ENCODE assay signal across 8 cellular contexts in genomic region chr5:138336952-138337684, GRCh38. TPM values are rescaled to one million over a fixed set of nuclear protein-coding genes. Genes with fewer than 3 reads are reported as not detected.
DNase-seq lines count a peak whose midpoint lies in the region; ATAC-seq and TF ChIP-seq lines count a peak whose summit lies in the region.

No MANE protein-coding gene starts in this region.

- intact Hi-C loops in A673 (cut with micrococcal nuclease; ENCODE audit: unreplicated experiment) = no loop called here

- no peak overlapping the region for H2BK120ac ChIP-seq in neuronal stem cell (ENCODE audit: low read depth, low read length)

- no peak overlapping the region for H3K4ac ChIP-seq in neuronal stem cell (ENCODE audit: low read length)

- H3K27me3 ChIP-seq in A673 (replicated peaks; ENCODE audit: insufficient read depth, low read depth, low read length, poor library complexity) (no peaks in the 10 kb centered on the region), neuronal stem cell (ENCODE audit: control insufficient read depth in 3 of 3, insufficient read depth in 3 of 3, low read depth in 1 of 3, low read length in 3 of 3) (no peaks in the 10 kb centered on the region)

- H3K4me3 ChIP-seq in A673 (ENCODE audit: low read depth, low read length, poor library complexity, severe bottlenecking) (peak overlapping the region; percentile 76), GM12864 (ENCODE audit: low read depth, low read length) (peak overlapping the region; percentile 73), neuronal stem cell (ENCODE audit: low read length in 2 of 2) (peak overlapping the region; percentile 76 to 87)

- H3K4me1 ChIP-seq in A673 (ENCODE audit: insufficient read depth, low read length, poor library complexity, severe bottlenecking) (peaks cover 6% of the 10 kb centered on the region), neuronal stem cell (ENCODE audit: control insufficient read depth in 2 of 2, insufficient read depth in 1 of 2, low read depth in 1 of 2, low read length in 2 of 2) (peaks cover 2 to 11% of the 10 kb centered on the region in 2 donors)

- H3K9me3 ChIP-seq in A673 (ENCODE audit: low read depth, low read length, poor library complexity, severe bottlenecking) (no peaks in the 10 kb centered on the region), neuronal stem cell (replicated peaks in 1 of 2; ENCODE audit: control insufficient read depth in 2 of 2, insufficient read depth in 1 of 2, low read depth in 1 of 2, low read length in 2 of 2) (no peaks in the 10 kb centered on the region)

- H3K14ac ChIP-seq in neuronal stem cell (ENCODE audit: low read length) = no peak overlapping the region

- peaks cover 6% of the 10 kb centered on the region for H3K36me3 Mint-ChIP-seq in activated naive CD4-positive, alpha-beta T cell treated with anti-CD3 and anti-CD28 coated beads, Interleukin-2, amount 50 U/mL, for 24 hours

- peak overlapping the region; percentile 94 for H2AFZ ChIP-seq in neuronal stem cell (ENCODE audit: low read length)

- H3K23ac ChIP-seq in neuronal stem cell (ENCODE audit: low read depth, low read length, poor library complexity) = peak overlapping the region; percentile 99

- peak overlapping the region; percentile 86 for H3K4me3 Mint-ChIP-seq in activated naive CD4-positive, alpha-beta T cell treated with anti-CD3 and anti-CD28 coated beads, Interleukin-2, amount 50 U/mL, for 24 hours

- peak overlapping the region; percentile 97 for H3K9ac ChIP-seq in neuronal stem cell (ENCODE audit: low read depth, low read length, poor library complexity)

- TF ChIP-seq CTCF in A673 (conservative IDR thresholded peaks at IDR 0.05; ENCODE audit: low read depth, low read length) (no peak), GM12864 (IDR thresholded peaks at IDR 0.05; ENCODE audit: low read depth, low read length, missing control alignments) (no peak)

- H2AK5ac ChIP-seq in neuronal stem cell (ENCODE audit: low read depth, low read length) = no peak overlapping the region

- H3K18ac ChIP-seq in neuronal stem cell (ENCODE audit: low read length) = peak overlapping the region; percentile 99

- CTCF ChIA-PET in A673 (lab: Charles Lee) = interaction anchor here (1.4 kb wide), 1 partner anchor 15 kb away, joined by 8 read pairs; the partner anchor contains the start of gene KDM3B

- H3K27ac ChIP-seq in A673 (ENCODE audit: low read depth, low read length, poor library complexity, severe bottlenecking) = peak overlapping the region; percentile 100
- peak overlapping the region; percentile 94 for H3K27ac ChIP-seq in neuronal stem cell (replicated peaks; ENCODE audit: low read length)

- H3K36me3 ChIP-seq in A673 (ENCODE audit: insufficient read depth, low read length, poor library complexity, severe bottlenecking) (peaks cover 12% of the 10 kb centered on the region), neuronal stem cell (replicated peaks in 1 of 2; ENCODE audit: control insufficient read depth in 2 of 2, insufficient read depth in 2 of 2, low read length in 2 of 2) (peaks cover 9 to 25% of the 10 kb centered on the region in 2 donors)

- peak; percentile 10 for ATAC-seq in HG02763 (IDR thresholded peaks at IDR 0.05; ENCODE audit: unreplicated experiment)

- peak overlapping the region; percentile 72 for H3K4me2 ChIP-seq in neuronal stem cell (ENCODE audit: insufficient read depth, low read length, poor library complexity, severe bottlenecking)

- H2BK15ac ChIP-seq in neuronal stem cell (ENCODE audit: low read length) = no peak overlapping the region

- TSS peak; percentile 97 for BruUV-seq in A673 (replicated peaks; lab: Mats Ljungman, UMichigan)

- no peak overlapping the region for H4K8ac ChIP-seq in neuronal stem cell (ENCODE audit: low read depth, low read length)

- H4K91ac ChIP-seq in neuronal stem cell (ENCODE audit: low read depth, low read length, poor library complexity) = no peak overlapping the region

- peaks cover 40% of the 10 kb centered on the region for H3K4me1 Mint-ChIP-seq in activated naive CD4-positive, alpha-beta T cell treated with anti-CD3 and anti-CD28 coated beads, Interleukin-2, amount 50 U/mL, for 24 hours

- peak overlapping the region; percentile 96 for H3K27ac Mint-ChIP-seq in activated naive CD4-positive, alpha-beta T cell treated with anti-CD3 and anti-CD28 coated beads, Interleukin-2, amount 50 U/mL, for 24 hours

- WGBS in neuronal stem cell (ENCODE audit: extremely low coverage in 2 of 2, insufficient read length in 2 of 2, insufficient replicate concordance in 1 of 2), 2 donors = no CpG with 5 or more reads among the region's 13 CpGs

- no peak for DNase-seq in A673 (ENCODE audit: low spot score)
- DNase-seq in GM12864 (ENCODE audit: low read depth) = no peak
- peak; percentile 73 for DNase-seq in NCI-H2196 treated with DMSO at 0.1 percent for 48 hours (lab: John Stamatoyannopoulos, UW; ENCODE audit: unreplicated experiment)
- DNase-seq in germinal center (ENCODE audit: low spot score) = peak; percentile 75
- DNase-seq in neuronal stem cell (ENCODE audit: low spot score) = no peak
- DNase-seq in stimulated activated CD4-positive, alpha-beta T cell treated with anti-CD3 and anti-CD28 coated beads, Interleukin-2, amount 100 ng/mL, for 24 hours = no peak

- no peak overlapping the region for H2BK12ac ChIP-seq in neuronal stem cell (ENCODE audit: low read length)

- H3K9me3 Mint-ChIP-seq in activated naive CD4-positive, alpha-beta T cell treated with anti-CD3 and anti-CD28 coated beads, Interleukin-2, amount 50 U/mL, for 24 hours = no peaks in the 10 kb centered on the region

- H3K27me3 Mint-ChIP-seq in activated naive CD4-positive, alpha-beta T cell treated with anti-CD3 and anti-CD28 coated beads, Interleukin-2, amount 50 U/mL, for 24 hours = no peaks in the 10 kb centered on the region

- peak overlapping the region; percentile 100 for H2BK5ac ChIP-seq in neuronal stem cell (ENCODE audit: low read length)

- no peaks in the 10 kb centered on the region for H3K79me1 ChIP-seq in neuronal stem cell (ENCODE audit: low read depth, low read length)

- POLR2A ChIA-PET in A673 (lab: Charles Lee; ENCODE audit: low non-redundant PET) = no interaction called here

RNA-seq across cellular contexts. Expression of gene FAM53C, which starts 0.9 kb away (rescaled TPM):
- total RNA-seq in A673 (2021) = 39.7 and 39.8 TPM in 2 replicates
- 47.9 TPM for polyA plus RNA-seq in neuronal stem cell (2013, experiment 1 of 2)
- polyA plus RNA-seq in neuronal stem cell (2013, experiment 2 of 2) = 47.3 TPM

RNA-seq across cellular contexts. Expression of gene CDC25C, which starts 5.5 kb away (rescaled TPM):
- 22.3 and 25.6 TPM in 2 replicates for total RNA-seq in A673 (2021)
- 35.3 TPM for polyA plus RNA-seq in neuronal stem cell (2013, experiment 1 of 2)
- 34.6 TPM for polyA plus RNA-seq in neuronal stem cell (2013, experiment 2 of 2)

RNA-seq across cellular contexts. Expression of gene KDM3B, which starts 15.4 kb away (rescaled TPM):
- total RNA-seq in A673 (2021) = 62.1 and 65.1 TPM in 2 replicates
- polyA plus RNA-seq in neuronal stem cell (2013, experiment 1 of 2) = 39.5 TPM
- polyA plus RNA-seq in neuronal stem cell (2013, experiment 2 of 2) = 40.0 TPM

Comparison
In these comparisons a context has a peak if more than half of its experiments do, and no peak if none do; other contexts are left out.
1. DNase-seq: peak in NCI-H2196 treated with DMSO at 0.1 percent for 48 hours (single experiment) and germinal center (single experiment); none in A673 (single experiment), GM12864 (single experiment), neuronal stem cell (single experiment) and stimulated activated CD4-positive, alpha-beta T cell treated with anti-CD3 and anti-CD28 coated beads, Interleukin-2, amount 100 ng/mL, for 24 hours (0 of 2).
2. Peak in every context shown above with its lines, with median percentiles within 50 percentile points of each other: H3K4me3 ChIP-seq.